In genomic region chr4:104868533-104868932, GRCh38 we compare ENCODE assay signal across 20 cellular contexts.
A peak's percentile ranks its signal among the peaks of the same experiment; 100 is the strongest.
DNase-seq lines count a peak whose midpoint lies in the region; ATAC-seq and TF ChIP-seq lines count a peak whose summit lies in the region.
"Had no signal": no experiment of that assay in that cellular context is flagged by ENCODE, and none has a peak within 500 bp of the region (broad histone marks: within the 10 kb centered on the region; RNA-seq: fewer than 3 reads in every experiment).

No MANE protein-coding gene starts in this region.

- H3K36me3 ChIP-seq in ascending aorta, result no peaks in the 10 kb centered on the region
- H3K36me3 ChIP-seq: adrenal gland, right atrium auricular region, SJSA1 had no signal

- H3K4me1 Mint-ChIP-seq in stimulated activated naive B cell treated with anti-CD40 and anti-IgM and Interleukin-4, amounts not matched to agents 10 μg/mL and 1 μg/mL and 100 μg/mL, for 72 hours, result peaks cover 3 to 8% of the 10 kb centered on the region in 2 donors
- H3K4me1 Mint-ChIP-seq: naive B cell had no signal

- no peaks in the 10 kb centered on the region for H3K36me3 Mint-ChIP-seq in stimulated activated naive B cell treated with anti-CD40 and anti-IgM and Interleukin-4, amounts not matched to agents 10 μg/mL and 1 μg/mL and 100 μg/mL, for 72 hours
- H3K36me3 Mint-ChIP-seq: naive B cell had no signal

- DNase-seq in dermis blood vessel endothelial cell (no peak), inferior parietal cortex (ENCODE audit: extremely low spot score) (no peak), ascending aorta (ENCODE audit: low spot score in 2 of 2) (no peak)
- DNase-seq in stimulated activated naive B cell treated with anti-CD40 and anti-IgM and Interleukin-4, amounts not matched to agents 10 μg/mL and 1 μg/mL and 100 μg/mL, for 72 hours, result no peak
- DNase-seq: activated CD8-positive, alpha-beta memory T cell treated with anti-CD3 and anti-CD28 coated beads, Interleukin-2, amount 50 U/mL, for 48 hours; adrenal gland; DMS53; erythroblast; Kasumi-1; naive B cell; NCI-H1930; stimulated activated CD4-positive, alpha-beta T cell treated with anti-CD3 and anti-CD28 coated beads, Interleukin-4, amount 100 ng/mL, for 4 hours had no signal

- H3K9me3 Mint-ChIP-seq in stimulated activated naive B cell treated with anti-CD40 and anti-IgM and Interleukin-4, amounts not matched to agents 10 μg/mL and 1 μg/mL and 100 μg/mL, for 72 hours, result no peaks in the 10 kb centered on the region
- H3K9me3 Mint-ChIP-seq: naive B cell; stimulated activated naive CD8-positive, alpha-beta T cell treated with anti-CD3 and anti-CD28 coated beads, Interleukin-15, Interleukin-2, amounts not matched to agents 100 ng/mL and 50 ng/mL, for 24 hours had no signal

- H3K27me3 ChIP-seq in ascending aorta, result no peaks in the 10 kb centered on the region
- H3K27me3 ChIP-seq: adrenal gland, right atrium auricular region, SJSA1 had no signal

- H3K27ac Mint-ChIP-seq in stimulated activated naive B cell treated with anti-CD40 and anti-IgM and Interleukin-4, amounts not matched to agents 10 μg/mL and 1 μg/mL and 100 μg/mL, for 72 hours, result no peak overlapping the region
- H3K27ac Mint-ChIP-seq: stimulated activated naive CD8-positive, alpha-beta T cell treated with anti-CD3 and anti-CD28 coated beads, Interleukin-15, Interleukin-2, amounts not matched to agents 100 ng/mL and 50 ng/mL, for 24 hours had no signal

- intact Hi-C loops in ascending aorta (cut with DNase I), result no loop called here

- ATAC-seq in GM18520 (IDR thresholded peaks at IDR 0.05; ENCODE audit: unreplicated experiment), result peak; percentile 11
- ATAC-seq in GM21367 (IDR thresholded peaks at IDR 0.05; ENCODE audit: unreplicated experiment), result peak; percentile 22
- ATAC-seq in HG02870 (IDR thresholded peaks at IDR 0.05; ENCODE audit: unreplicated experiment), result peak; percentile 46
- peak; percentile 32 for ATAC-seq in HG03439 (IDR thresholded peaks at IDR 0.05; ENCODE audit: unreplicated experiment)
- no peak for ATAC-seq in stimulated activated naive B cell treated with anti-CD40 and anti-IgM and Interleukin-4, amounts not matched to agents 10 μg/mL and 1 μg/mL and 100 μg/mL, for 72 hours (replicated peaks)

- no peak overlapping the region for H3K4me3 Mint-ChIP-seq in stimulated activated naive B cell treated with anti-CD40 and anti-IgM and Interleukin-4, amounts not matched to agents 10 μg/mL and 1 μg/mL and 100 μg/mL, for 72 hours
- H3K4me3 Mint-ChIP-seq: naive B cell; stimulated activated naive CD8-positive, alpha-beta T cell treated with anti-CD3 and anti-CD28 coated beads, Interleukin-15, Interleukin-2, amounts not matched to agents 100 ng/mL and 50 ng/mL, for 24 hours had no signal

- H3K9me3 ChIP-seq in ascending aorta, result no peaks in the 10 kb centered on the region
- H3K9me3 ChIP-seq: adrenal gland, right atrium auricular region, SJSA1 had no signal

- H3K27ac ChIP-seq in ascending aorta, result no peak overlapping the region
- H3K27ac ChIP-seq: adrenal gland, right atrium auricular region, SJSA1, VCaP had no signal

- no peaks in the 10 kb centered on the region for H3K4me1 ChIP-seq in ascending aorta
- H3K4me1 ChIP-seq: adrenal gland, right atrium auricular region, SJSA1 had no signal

- TF ChIP-seq CTCF in ascending aorta (IDR thresholded peaks at IDR 0.05), result no peak

- peaks cover 5 to 15% of the 10 kb centered on the region in 2 donors for H3K27me3 Mint-ChIP-seq in stimulated activated naive B cell treated with anti-CD40 and anti-IgM and Interleukin-4, amounts not matched to agents 10 μg/mL and 1 μg/mL and 100 μg/mL, for 72 hours
- H3K27me3 Mint-ChIP-seq: stimulated activated naive CD8-positive, alpha-beta T cell treated with anti-CD3 and anti-CD28 coated beads, Interleukin-15, Interleukin-2, amounts not matched to agents 100 ng/mL and 50 ng/mL, for 24 hours had no signal

- H3K4me3 ChIP-seq in ascending aorta, result no peak overlapping the region
- H3K4me3 ChIP-seq: adrenal gland, right atrium auricular region, SJSA1 had no signal

Comparison
In these comparisons a context has a peak if more than half of its experiments do, and no peak if none do; other contexts are left out.
1. ATAC-seq: peak in GM18520 (single experiment), GM21367 (single experiment), HG02870 (single experiment) and HG03439 (single experiment); none in stimulated activated naive B cell treated with anti-CD40 and anti-IgM and Interleukin-4, amounts not matched to agents 10 μg/mL and 1 μg/mL and 100 μg/mL, for 72 hours (0 of 2).